1 cellular context compared by ENCODE assay signal in the genomic region with DNA sequence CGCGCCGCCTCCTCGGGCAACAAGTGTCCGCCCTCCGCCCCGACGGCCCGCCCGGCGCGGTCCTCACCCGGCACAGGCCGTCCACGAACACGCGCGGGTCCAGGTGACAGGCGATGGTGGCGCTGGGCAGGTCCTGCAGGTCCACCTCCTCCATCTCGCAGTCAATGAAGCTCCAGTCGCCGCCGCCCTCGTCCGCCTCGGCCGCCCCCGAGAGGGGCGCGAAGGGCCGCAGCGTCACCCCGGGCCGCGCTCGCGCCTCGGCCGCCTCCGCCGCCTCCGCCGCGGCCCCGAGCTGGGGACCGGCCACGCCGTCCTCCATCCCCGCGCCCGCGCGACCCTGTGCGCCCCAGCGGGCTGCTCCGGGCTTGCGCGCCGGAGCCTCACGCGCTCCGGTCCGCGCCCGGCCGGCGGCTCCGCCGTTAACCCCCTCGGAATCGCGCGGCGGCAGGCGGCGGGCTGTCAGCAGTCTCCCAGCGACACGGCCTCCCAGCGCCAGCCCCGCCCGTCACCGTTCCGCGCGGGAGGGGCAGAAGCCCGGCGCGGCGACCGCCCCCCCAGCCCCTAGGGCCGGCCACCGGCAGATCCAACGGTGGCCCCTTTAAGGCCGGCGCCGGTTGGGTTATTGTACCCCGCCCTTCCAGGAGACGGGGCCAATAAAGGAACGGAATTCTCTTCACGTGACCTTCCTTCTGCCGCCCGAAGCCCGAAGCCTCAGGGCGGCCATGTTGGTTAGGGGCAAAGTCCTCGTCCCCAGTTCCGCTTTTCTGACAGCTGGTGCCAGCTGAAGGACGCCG.
TF ChIP-seq lines count a peak whose summit lies in the region.

RCAN1 (minus strand) TSS at position 421 of the 794 bp plus-strand sequence; CDS start at position 319, 102 bp downstream.

TF ChIP-seq in K562, 482 proteins besides CTCF, POLR2A, EP300 and RAD21 (continued from another document and continues in another):
- peak; percentile 93 for TF ChIP-seq XRCC5 (IDR thresholded peaks at IDR 0.05; ENCODE audit: low read depth, low read length)
- TF ChIP-seq ELK3 (CRISPR knock-in tag; IDR thresholded peaks at IDR 0.05), result no peak
- peak; percentile 52 for TF ChIP-seq MYBL2 (IDR thresholded peaks at IDR 0.05; ENCODE audit: low read depth)
- no peak for TF ChIP-seq MYBL2 (CRISPR knock-in tag; IDR thresholded peaks at IDR 0.05; ENCODE audit: borderline replicate concordance)
- TF ChIP-seq, protein P1, sequence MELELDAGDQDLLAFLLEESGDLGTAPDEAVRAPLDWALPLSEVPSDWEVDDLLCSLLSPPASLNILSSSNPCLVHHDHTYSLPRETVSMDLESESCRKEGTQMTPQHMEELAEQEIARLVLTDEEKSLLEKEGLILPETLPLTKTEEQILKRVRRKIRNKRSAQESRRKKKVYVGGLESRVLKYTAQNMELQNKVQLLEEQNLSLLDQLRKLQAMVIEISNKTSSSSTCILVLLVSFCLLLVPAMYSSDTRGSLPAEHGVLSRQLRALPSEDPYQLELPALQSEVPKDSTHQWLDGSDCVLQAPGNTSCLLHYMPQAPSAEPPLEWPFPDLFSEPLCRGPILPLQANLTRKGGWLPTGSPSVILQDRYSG (tag; conservative IDR thresholded peaks at IDR 0.05; ENCODE audit: low read depth), result peak; percentile 80
- peak in 1 of 2 experiments; percentile 73; a peak in 2 of 4 replicates for TF ChIP-seq NONO (IDR thresholded peaks at IDR 0.05; ENCODE audit: low read depth in 2 of 2, low read length in 1 of 2)
- TF ChIP-seq MCM3 (IDR thresholded peaks at IDR 0.05), result no peak
- TF ChIP-seq HNRNPH1 (optimal IDR thresholded peaks at IDR 0.05; ENCODE audit: low read depth, low read length), result no peak
- peak; percentile 68; the same call in 1 of the 2 replicates for TF ChIP-seq PHF8 (IDR thresholded peaks at IDR 0.05; ENCODE audit: borderline replicate concordance, low read length)
- TF ChIP-seq, protein P2, sequence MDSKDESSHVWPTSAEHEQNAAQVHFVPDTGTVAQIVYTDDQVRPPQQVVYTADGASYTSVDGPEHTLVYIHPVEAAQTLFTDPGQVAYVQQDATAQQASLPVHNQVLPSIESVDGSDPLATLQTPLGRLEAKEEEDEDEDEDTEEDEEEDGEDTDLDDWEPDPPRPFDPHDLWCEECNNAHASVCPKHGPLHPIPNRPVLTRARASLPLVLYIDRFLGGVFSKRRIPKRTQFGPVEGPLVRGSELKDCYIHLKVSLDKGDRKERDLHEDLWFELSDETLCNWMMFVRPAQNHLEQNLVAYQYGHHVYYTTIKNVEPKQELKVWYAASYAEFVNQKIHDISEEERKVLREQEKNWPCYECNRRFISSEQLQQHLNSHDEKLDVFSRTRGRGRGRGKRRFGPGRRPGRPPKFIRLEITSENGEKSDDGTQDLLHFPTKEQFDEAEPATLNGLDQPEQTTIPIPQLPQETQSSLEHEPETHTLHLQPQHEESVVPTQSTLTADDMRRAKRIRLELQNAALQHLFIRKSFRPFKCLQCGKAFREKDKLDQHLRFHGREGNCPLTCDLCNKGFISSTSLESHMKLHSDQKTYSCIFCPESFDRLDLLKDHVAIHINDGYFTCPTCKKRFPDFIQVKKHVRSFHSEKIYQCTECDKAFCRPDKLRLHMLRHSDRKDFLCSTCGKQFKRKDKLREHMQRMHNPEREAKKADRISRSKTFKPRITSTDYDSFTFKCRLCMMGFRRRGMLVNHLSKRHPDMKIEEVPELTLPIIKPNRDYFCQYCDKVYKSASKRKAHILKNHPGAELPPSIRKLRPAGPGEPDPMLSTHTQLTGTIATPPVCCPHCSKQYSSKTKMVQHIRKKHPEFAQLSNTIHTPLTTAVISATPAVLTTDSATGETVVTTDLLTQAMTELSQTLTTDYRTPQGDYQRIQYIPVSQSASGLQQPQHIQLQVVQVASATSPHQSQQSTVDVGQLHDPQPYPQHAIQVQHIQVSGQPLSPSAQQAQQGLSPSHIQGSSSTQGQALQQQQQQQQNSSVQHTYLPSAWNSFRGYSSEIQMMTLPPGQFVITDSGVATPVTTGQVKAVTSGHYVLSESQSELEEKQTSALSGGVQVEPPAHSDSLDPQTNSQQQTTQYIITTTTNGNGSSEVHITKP (IDR thresholded peaks at IDR 0.05; ENCODE audit: partially characterized antibody), result peak; percentile 13
- TF ChIP-seq HMGXB4 (CRISPR knock-in tag; IDR thresholded peaks at IDR 0.05), result no peak
- peak; percentile 60; the same call in 1 of the 2 replicates for TF ChIP-seq GATAD2B (IDR thresholded peaks at IDR 0.05; ENCODE audit: borderline replicate concordance)
- peak; percentile 58 for TF ChIP-seq CREM (IDR thresholded peaks at IDR 0.05; ENCODE audit: low read depth)
- TF ChIP-seq RFX7 (CRISPR knock-in tag; IDR thresholded peaks at IDR 0.05), result no peak
- TF ChIP-seq STAG1 (CRISPR knock-in tag; IDR thresholded peaks at IDR 0.05; ENCODE audit: borderline replicate concordance), result no peak
- no peak for TF ChIP-seq MCM5 (IDR thresholded peaks at IDR 0.05; ENCODE audit: low read depth)
- TF ChIP-seq FOXA3 (CRISPR knock-in tag; conservative IDR thresholded peaks at IDR 0.05 in 1 of 2, IDR thresholded peaks at IDR 0.05 in 1 of 2), result no peak
- TF ChIP-seq NRF1 (conservative IDR thresholded peaks at IDR 0.05 in 1 of 2, IDR thresholded peaks at IDR 0.05 in 1 of 2), result peak; percentile 61 to 63
- TF ChIP-seq ZBTB9 (CRISPR knock-in tag; IDR thresholded peaks at IDR 0.05), result 0 out of 2 replicates have a peak, but pooled peaks have one; percentile 35
- peak; percentile 98 to 99 (median 99) for TF ChIP-seq YY1 (IDR thresholded peaks at IDR 0.05; ENCODE audit: borderline replicate concordance in 1 of 3, control insufficient read depth in 1 of 3, extremely low read depth in 1 of 3, insufficient read depth in 3 of 3, insufficient read length in 1 of 3, insufficient replicate concordance in 2 of 3, low read depth in 1 of 3, low read length in 2 of 3)
- no peak for TF ChIP-seq FOXK1 (CRISPR knock-in tag; IDR thresholded peaks at IDR 0.05; ENCODE audit: borderline replicate concordance)
- TF ChIP-seq NR3C1 (CRISPR knock-in tag; IDR thresholded peaks at IDR 0.05), result 0 out of 2 replicates have a peak, but pooled peaks have one; percentile 51
- TF ChIP-seq ZC3H11A (IDR thresholded peaks at IDR 0.05; ENCODE audit: low read depth, low read length), result no peak
- TF ChIP-seq, protein P3, sequence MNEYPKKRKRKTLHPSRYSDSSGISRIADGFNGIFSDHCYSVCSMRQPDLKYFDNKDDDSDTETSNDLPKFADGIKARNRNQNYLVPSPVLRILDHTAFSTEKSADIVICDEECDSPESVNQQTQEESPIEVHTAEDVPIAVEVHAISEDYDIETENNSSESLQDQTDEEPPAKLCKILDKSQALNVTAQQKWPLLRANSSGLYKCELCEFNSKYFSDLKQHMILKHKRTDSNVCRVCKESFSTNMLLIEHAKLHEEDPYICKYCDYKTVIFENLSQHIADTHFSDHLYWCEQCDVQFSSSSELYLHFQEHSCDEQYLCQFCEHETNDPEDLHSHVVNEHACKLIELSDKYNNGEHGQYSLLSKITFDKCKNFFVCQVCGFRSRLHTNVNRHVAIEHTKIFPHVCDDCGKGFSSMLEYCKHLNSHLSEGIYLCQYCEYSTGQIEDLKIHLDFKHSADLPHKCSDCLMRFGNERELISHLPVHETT (CRISPR knock-in tag; conservative IDR thresholded peaks at IDR 0.05 in 1 of 2, IDR thresholded peaks at IDR 0.05 in 1 of 2), result peak in 1 of 2 experiments; percentile 99; a peak in 2 of 4 replicates
- peak; percentile 51; the same call in 1 of the 2 replicates for TF ChIP-seq ZNF143 (CRISPR knock-in tag; IDR thresholded peaks at IDR 0.05)
- peak; percentile 83; the same call in 1 of the 2 replicates for TF ChIP-seq TARDBP (IDR thresholded peaks at IDR 0.05)
- TF ChIP-seq POLR2AphosphoS2 (IDR thresholded peaks at IDR 0.05; ENCODE audit: low read length), result no peak
- TF ChIP-seq ZNF551 (CRISPR knock-in tag; IDR thresholded peaks at IDR 0.05), result no peak
- peak; percentile 81 for TF ChIP-seq SMAD4 (CRISPR knock-in tag; conservative IDR thresholded peaks at IDR 0.05)
- peak; percentile 44 to 48; a peak in 2 of 4 replicates for TF ChIP-seq FOXK2 (conservative IDR thresholded peaks at IDR 0.05 in 1 of 2, IDR thresholded peaks at IDR 0.05 in 1 of 2; ENCODE audit: low read depth in 2 of 2)
- TF ChIP-seq U2AF2 (optimal IDR thresholded peaks at IDR 0.05; ENCODE audit: low read depth, low read length), result no peak
- TF ChIP-seq, protein P4, sequence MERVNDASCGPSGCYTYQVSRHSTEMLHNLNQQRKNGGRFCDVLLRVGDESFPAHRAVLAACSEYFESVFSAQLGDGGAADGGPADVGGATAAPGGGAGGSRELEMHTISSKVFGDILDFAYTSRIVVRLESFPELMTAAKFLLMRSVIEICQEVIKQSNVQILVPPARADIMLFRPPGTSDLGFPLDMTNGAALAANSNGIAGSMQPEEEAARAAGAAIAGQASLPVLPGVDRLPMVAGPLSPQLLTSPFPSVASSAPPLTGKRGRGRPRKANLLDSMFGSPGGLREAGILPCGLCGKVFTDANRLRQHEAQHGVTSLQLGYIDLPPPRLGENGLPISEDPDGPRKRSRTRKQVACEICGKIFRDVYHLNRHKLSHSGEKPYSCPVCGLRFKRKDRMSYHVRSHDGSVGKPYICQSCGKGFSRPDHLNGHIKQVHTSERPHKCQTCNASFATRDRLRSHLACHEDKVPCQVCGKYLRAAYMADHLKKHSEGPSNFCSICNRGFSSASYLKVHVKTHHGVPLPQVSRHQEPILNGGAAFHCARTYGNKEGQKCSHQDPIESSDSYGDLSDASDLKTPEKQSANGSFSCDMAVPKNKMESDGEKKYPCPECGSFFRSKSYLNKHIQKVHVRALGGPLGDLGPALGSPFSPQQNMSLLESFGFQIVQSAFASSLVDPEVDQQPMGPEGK (CRISPR knock-in tag; IDR thresholded peaks at IDR 0.05; ENCODE audit: borderline replicate concordance), result no peak
- no peak for TF ChIP-seq TBP (optimal IDR thresholded peaks at IDR 0.05; ENCODE audit: low read depth, low read length)
- no peak for TF ChIP-seq CEBPG (CRISPR knock-in tag; IDR thresholded peaks at IDR 0.05)
- TF ChIP-seq CEBPG (tag; conservative IDR thresholded peaks at IDR 0.05 in 1 of 2, IDR thresholded peaks at IDR 0.05 in 1 of 2), result no peak
- no peak for TF ChIP-seq ZNF780A (CRISPR knock-in tag; IDR thresholded peaks at IDR 0.05)
- peak; percentile 77 to 83 for TF ChIP-seq MNT (conservative IDR thresholded peaks at IDR 0.05)
- TF ChIP-seq NR2F6 (CRISPR knock-in tag; IDR thresholded peaks at IDR 0.05), result no peak
- no peak; the same call in 1 of the 2 replicates for TF ChIP-seq ZNF197 (CRISPR knock-in tag; IDR thresholded peaks at IDR 0.05; ENCODE audit: low read depth)
- TF ChIP-seq PYGO2 (tag; IDR thresholded peaks at IDR 0.05), result no peak
- peak; percentile 49 for TF ChIP-seq JUND (IDR thresholded peaks at IDR 0.05; ENCODE audit: borderline replicate concordance, low read depth, low read length)
- no peak for TF ChIP-seq JUND (tag; IDR thresholded peaks at IDR 0.05; ENCODE audit: borderline replicate concordance, low read depth, low read length)
- no peak for TF ChIP-seq STAT5B (CRISPR knock-in tag; IDR thresholded peaks at IDR 0.05)
- TF ChIP-seq CREB1 (IDR thresholded peaks at IDR 0.05), result no peak
- peak; percentile 69 for TF ChIP-seq CREB1 (CRISPR knock-in tag; IDR thresholded peaks at IDR 0.05)
- peak; percentile 57 for TF ChIP-seq FIP1L1 (IDR thresholded peaks at IDR 0.05; ENCODE audit: low read depth, low read length, poor library complexity, severe bottlenecking)
